Comparison of ENCODE assay signal across 14 cellular contexts in genomic region chr2:217788669-217789002, GRCh38.
DNase-seq lines count a peak whose midpoint lies in the region; ATAC-seq and TF ChIP-seq lines count a peak whose summit lies in the region.
"Had no signal": no experiment of that assay in that cellular context is flagged by ENCODE, and none has a peak within 500 bp of the region (broad histone marks: within the 10 kb centered on the region; RNA-seq: fewer than 3 reads in every experiment).

No MANE protein-coding gene starts in this region.

- H3K36me3 Mint-ChIP-seq in activated CD4-positive, alpha-beta T cell treated with anti-CD3 and anti-CD28 coated beads, Interleukin-2, amount 10 ng/mL, durations not matched to agents 7 days and 5 days (ENCODE audit: low read depth) = no peaks in the 10 kb centered on the region
- peaks cover 0 to 2% of the 10 kb centered on the region in 2 donors for H3K36me3 Mint-ChIP-seq in CD4-positive, alpha-beta memory T cell
- H3K36me3 Mint-ChIP-seq in effector memory CD8-positive, alpha-beta T cell (ENCODE audit: insufficient read depth) = peaks cover 5% of the 10 kb centered on the region
- H3K36me3 Mint-ChIP-seq: neural progenitor cell had no signal

- no peaks in the 10 kb centered on the region for H3K27me3 Mint-ChIP-seq in activated CD4-positive, alpha-beta T cell treated with anti-CD3 and anti-CD28 coated beads, Interleukin-2, amount 10 ng/mL, durations not matched to agents 7 days and 5 days
- no peaks in the 10 kb centered on the region for H3K27me3 Mint-ChIP-seq in CD4-positive, alpha-beta memory T cell
- peaks cover 0 to 7% of the 10 kb centered on the region in 2 donors for H3K27me3 Mint-ChIP-seq in effector memory CD8-positive, alpha-beta T cell

- no peak for ATAC-seq in effector memory CD8-positive, alpha-beta T cell (replicated peaks)
- no peak for ATAC-seq in psoas muscle
- ATAC-seq in GM18517 (IDR thresholded peaks at IDR 0.05; ENCODE audit: unreplicated experiment) = no peak
- ATAC-seq in GM21423 (IDR thresholded peaks at IDR 0.05; ENCODE audit: unreplicated experiment) = no peak

- POLR2A ChIA-PET in activated CD4-positive, alpha-beta T cell treated with anti-CD3 and anti-CD28 coated beads, Interleukin-2, amount 10 ng/mL, durations not matched to agents 7 days and 5 days (lab: Charles Lee) = no interaction called here
- POLR2A ChIA-PET in CD4-positive, alpha-beta memory T cell (lab: Charles Lee; ENCODE audit: partially characterized antibody) = interaction anchor here (1.9 kb wide), 1 partner anchor 9 kb away, joined by 6 read pairs; no protein-coding TSS in a partner anchor

- no peak for DNase-seq in activated CD4-positive, alpha-beta T cell treated with anti-CD3 and anti-CD28 coated beads, Interleukin-2, amount 10 ng/mL, durations not matched to agents 7 days and 5 days
- DNase-seq in activated CD4-positive, alpha-beta T cell treated with anti-CD3 and anti-CD28 coated beads, Interleukin-2, amount 50 U/mL, for 1 hour = no peak
- no peak for DNase-seq in CD4-positive, alpha-beta memory T cell
- no peak for DNase-seq in effector memory CD8-positive, alpha-beta T cell
- DNase-seq in psoas muscle (no peak), RKO (ENCODE audit: low spot score) (no peak)
- DNase-seq: NCI-H1436 treated with DMSO at 0.1 percent for 48 hours, T1000 had no signal

- H3K4me3 Mint-ChIP-seq in activated CD4-positive, alpha-beta T cell treated with anti-CD3 and anti-CD28 coated beads, Interleukin-2, amount 10 ng/mL, durations not matched to agents 7 days and 5 days = peak overlapping the region; percentile 37
- peak overlapping the region in 6 of 8 donors; percentile 15 to 90 (median 63) for H3K4me3 Mint-ChIP-seq in CD4-positive, alpha-beta memory T cell
- H3K4me3 Mint-ChIP-seq in effector memory CD8-positive, alpha-beta T cell = peak overlapping the region; percentile 71 to 79
- H3K4me3 Mint-ChIP-seq: neural progenitor cell had no signal

- no peak overlapping the region for H3K4me3 ChIP-seq in CD4-positive, alpha-beta memory T cell (ENCODE audit: low read length in 2 of 2)
- peak overlapping the region; percentile 9 for H3K4me3 ChIP-seq in psoas muscle
- H3K4me3 ChIP-seq: HAP-1, neural progenitor cell had no signal

- peaks cover 14% of the 10 kb centered on the region for H3K4me1 ChIP-seq in CD4-positive, alpha-beta memory T cell (ENCODE audit: insufficient read depth, low read length)
- H3K4me1 ChIP-seq in psoas muscle = peaks cover 25% of the 10 kb centered on the region
- H3K4me1 ChIP-seq: HAP-1, neural progenitor cell, Peyer's patch had no signal

- 94 to 95% (median 94%) methylated on average over 7 of the region's 7 CpGs for WGBS in psoas muscle, 3 donors

- H3K9me3 Mint-ChIP-seq in activated CD4-positive, alpha-beta T cell treated with anti-CD3 and anti-CD28 coated beads, Interleukin-2, amount 10 ng/mL, durations not matched to agents 7 days and 5 days = no peaks in the 10 kb centered on the region
- H3K9me3 Mint-ChIP-seq in CD4-positive, alpha-beta memory T cell = peaks cover 0 to 9% (median 2%) of the 10 kb centered on the region in 8 donors
- no peaks in the 10 kb centered on the region for H3K9me3 Mint-ChIP-seq in effector memory CD8-positive, alpha-beta T cell

- no peaks in the 10 kb centered on the region for H3K27me3 ChIP-seq in CD4-positive, alpha-beta memory T cell (ENCODE audit: insufficient read depth, low read length)
- no peaks in the 10 kb centered on the region for H3K27me3 ChIP-seq in psoas muscle (ENCODE audit: insufficient read depth in 3 of 3, low read length in 2 of 3)
- H3K27me3 ChIP-seq: BE2C, Peyer's patch had no signal

- H3K27ac Mint-ChIP-seq in activated CD4-positive, alpha-beta T cell treated with anti-CD3 and anti-CD28 coated beads, Interleukin-2, amount 10 ng/mL, durations not matched to agents 7 days and 5 days = no peak overlapping the region
- H3K27ac Mint-ChIP-seq in CD4-positive, alpha-beta memory T cell = no peak overlapping the region
- no peak overlapping the region for H3K27ac Mint-ChIP-seq in effector memory CD8-positive, alpha-beta T cell
- H3K27ac Mint-ChIP-seq: neural progenitor cell had no signal

- intact Hi-C loops in CD4-positive, alpha-beta memory T cell (cut with micrococcal nuclease) = loop anchor here (1.0 kb wide), 4 partner anchors 98 to 280 kb away; no protein-coding TSS in a partner anchor
- intact Hi-C loops in psoas muscle (cut with DNase I) = loop anchor here (1.0 to 5.0 kb wide), 5 partner anchors 98 to 279 kb away; partner anchors contain the start of gene RUFY4 (in 1 of the 2)

- no peak overlapping the region for H3K27ac ChIP-seq in CD4-positive, alpha-beta memory T cell (ENCODE audit: low read depth, low read length)
- no peak overlapping the region for H3K27ac ChIP-seq in psoas muscle
- H3K27ac ChIP-seq: neural progenitor cell, Peyer's patch had no signal

- H3K4me1 Mint-ChIP-seq in activated CD4-positive, alpha-beta T cell treated with anti-CD3 and anti-CD28 coated beads, Interleukin-2, amount 10 ng/mL, durations not matched to agents 7 days and 5 days = peaks cover 26% of the 10 kb centered on the region
- peaks cover 8 to 30% (median 24%) of the 10 kb centered on the region in 4 donors for H3K4me1 Mint-ChIP-seq in CD4-positive, alpha-beta memory T cell
- H3K4me1 Mint-ChIP-seq in effector memory CD8-positive, alpha-beta T cell (ENCODE audit: low read depth in 2 of 2) = peaks cover 0 to 16% of the 10 kb centered on the region in 2 donors

- no peaks in the 10 kb centered on the region for H3K9me3 ChIP-seq in CD4-positive, alpha-beta memory T cell (ENCODE audit: control insufficient read depth in 1 of 2, low read length in 2 of 2)
- no peaks in the 10 kb centered on the region for H3K9me3 ChIP-seq in psoas muscle
- H3K9me3 ChIP-seq: BE2C, HAP-1, Peyer's patch had no signal

- TF ChIP-seq CTCF in psoas muscle (IDR thresholded peaks at IDR 0.05) = no peak

- CTCF ChIA-PET in activated CD4-positive, alpha-beta T cell treated with anti-CD3 and anti-CD28 coated beads, Interleukin-2, amount 10 ng/mL, durations not matched to agents 7 days and 5 days (lab: Charles Lee) = interaction anchor here (1.0 to 2.9 kb wide), 14 partner anchors 9 to 253 kb away, joined by 3 to 11 read pairs (median 5); no protein-coding TSS in a partner anchor
- CTCF ChIA-PET in CD4-positive, alpha-beta memory T cell (lab: Charles Lee; ENCODE audit: partially characterized antibody) = interaction anchor here (0.7 to 7.0 kb wide), 24 partner anchors 13 to 280 kb away, joined by 3 to 139 read pairs (median 4); partner anchors contain the start of gene RUFY4

- no peaks in the 10 kb centered on the region for H3K36me3 ChIP-seq in CD4-positive, alpha-beta memory T cell (ENCODE audit: insufficient read depth, low read length)
- H3K36me3 ChIP-seq in psoas muscle (ENCODE audit: insufficient read depth in 1 of 2, low read depth in 1 of 2) = peaks cover 0 to 13% of the 10 kb centered on the region in 2 donors
- H3K36me3 ChIP-seq: BE2C, HAP-1, neural progenitor cell, Peyer's patch had no signal
